17 cellular contexts compared by ENCODE assay signal in genomic region chr11:17402486-17402885, GRCh38. TPM values are rescaled to one million over a fixed set of nuclear protein-coding genes. Genes with fewer than 3 reads are reported as not detected.
"Had no signal": no experiment of that assay in that cellular context is flagged by ENCODE, and none has a peak within 500 bp of the region (broad histone marks: within the 10 kb centered on the region; RNA-seq: fewer than 3 reads in every experiment).

No MANE protein-coding gene starts in this region.

- H3K4me1 ChIP-seq: SJSA1 had no signal

- DNase-seq: KBM-7, MV-4-11, NCI-H1092, NCI-H1105 treated with DMSO at 0.1 percent for 48 hours, NCI-H1417 treated with DMSO at 0.1 percent for 48 hours, NCI-H1694 treated with DMSO at 0.1 percent for 48 hours, NCI-H1930, NCI-H2081, NCI-H2107, NCI-H2227 treated with DMSO at 0.1 percent for 48 hours, NCI-H524, NCI-H526 treated with DMSO at 0.1 percent for 48 hours, Right ventricle myocardium superior, RPMI8226, SIG-M5 had no signal

- H3K36me3 ChIP-seq: SJSA1 had no signal

- H3K9me3 ChIP-seq: SJSA1 had no signal

- H3K27ac ChIP-seq: SJSA1, SK-N-MC had no signal

- H3K4me3 ChIP-seq: SJSA1, SK-N-MC had no signal

RNA-seq across cellular contexts. Expression of gene KCNJ11, which starts 14.0 kb away (rescaled TPM):
- total RNA-seq: SJSA1 had no signal
